ENCODE assay signal across 18 cellular contexts in genomic region chr5:126104951-126105350, GRCh38.
"Had no signal": no experiment of that assay in that cellular context is flagged by ENCODE, and none has a peak within 500 bp of the region (broad histone marks: within the 10 kb centered on the region; RNA-seq: fewer than 3 reads in every experiment).

No MANE protein-coding gene starts in this region.

- H3K9me3 ChIP-seq: right atrium auricular region, tibial nerve had no signal

- H3K27me3 ChIP-seq: right atrium auricular region, tibial nerve had no signal

- H3K4me3 ChIP-seq: right atrium auricular region, tibial nerve had no signal

- H3K27ac ChIP-seq: right atrium auricular region, tibial nerve, WERI-Rb-1 had no signal

- H3K36me3 ChIP-seq: right atrium auricular region, tibial nerve, WERI-Rb-1 had no signal

- DNase-seq: activated CD4-positive, alpha-beta memory T cell treated with anti-CD3 and anti-CD28 coated beads for 36 hours; activated CD8-positive, alpha-beta memory T cell treated with anti-CD3 and anti-CD28 coated beads, Interleukin-2, amount 10 ng/mL, durations not matched to agents 7 days and 5 days; activated naive CD4-positive, alpha-beta T cell treated with anti-CD3 and anti-CD28 coated beads, Interleukin-2, amount 10 ng/mL, durations not matched to agents 7 days and 5 days; activated T-cell treated with anti-CD3 and anti-CD28 coated beads, Interleukin-2, amount 50 U/mL, for 1 hour; effector memory CD8-positive, alpha-beta T cell; hippocampal formation; left ventricle myocardium superior; mesenchymal stem cell; occipital lobe; small intestine; stimulated activated CD4-positive, alpha-beta T cell treated with anti-CD3 and anti-CD28 coated beads, Interleukin-4, amount 100 ng/mL, for 4 hours; stimulated activated CD8-positive, alpha-beta memory T cell treated with anti-CD3 and anti-CD28 coated beads, Interleukin-4, amount 100 ng/mL, for 48 hours; stimulated activated naive CD4-positive, alpha-beta T cell treated with Interleukin-2 at 50 U/mL for 16 hours; substantia nigra; T-helper 1 cell; WERI-Rb-1 had no signal
